ENCODE assay signal across 8 cellular contexts in genomic region chr18:34976899-34977786, GRCh38.
DNase-seq lines count a peak whose midpoint lies in the region; ATAC-seq, FAIRE-seq and TF ChIP-seq lines count a peak whose summit lies in the region.

No MANE protein-coding gene starts in this region.

- no peak overlapping the region for H3K27ac Mint-ChIP-seq in WTC11

- no peak overlapping the region for H3K27ac ChIP-seq in kidney (ENCODE audit: low read depth in 2 of 2, low read length in 2 of 2)

- no peaks in the 10 kb centered on the region for H3K9me3 ChIP-seq in kidney (ENCODE audit: control insufficient read depth in 1 of 2, low read length in 2 of 2)

- peaks cover 0 to 9% of the 10 kb centered on the region in 2 donors for H3K4me1 ChIP-seq in kidney (ENCODE audit: control insufficient read depth in 1 of 2, insufficient read depth in 1 of 2, low read depth in 1 of 2, low read length in 2 of 2)

- peak overlapping the region; percentile 82 for H3K4me3 Mint-ChIP-seq in WTC11

- no peak for TF ChIP-seq CTCF in WTC11 (IDR thresholded peaks at IDR 0.05)
- TF ChIP-seq CTCF in bronchial epithelial cell (IDR thresholded peaks at IDR 0.05; ENCODE audit: insufficient read depth, low read length, severe bottlenecking), result no peak
- TF ChIP-seq CTCF in kidney (IDR thresholded peaks at IDR 0.05; ENCODE audit: borderline replicate concordance, extremely low read depth, insufficient read depth), result no peak

- H3K4me1 Mint-ChIP-seq in WTC11, result peaks cover 23% of the 10 kb centered on the region

- peak; percentile 77 for ATAC-seq in GM18498 (IDR thresholded peaks at IDR 0.05; ENCODE audit: unreplicated experiment)
- ATAC-seq in HG02938 (IDR thresholded peaks at IDR 0.05; ENCODE audit: unreplicated experiment), result peak; percentile 66
- peak; percentile 78 for ATAC-seq in WTC11

- peaks cover 96% of the 10 kb centered on the region for H3K27me3 Mint-ChIP-seq in WTC11 (ENCODE audit: low read depth)

- H3K36me3 ChIP-seq in bronchial epithelial cell (ENCODE audit: control insufficient read depth, insufficient read depth, low read length), result no peaks in the 10 kb centered on the region
- H3K36me3 ChIP-seq in kidney (ENCODE audit: control insufficient read depth in 1 of 2, insufficient read depth in 2 of 2, low read length in 2 of 2), result no peaks in the 10 kb centered on the region

- CTCF ChIA-PET in WTC11 (lab: Charles Lee), result interaction anchor here (1.1 to 2.8 kb wide), 3 partner anchors 110 to 752 kb away, joined by 3 to 11 read pairs (median 3); partner anchors contain the start of gene NOL4

- H3K36me3 Mint-ChIP-seq in WTC11, result no peaks in the 10 kb centered on the region

- intact Hi-C loops in kidney (cut with DNase I), result no loop called here

- H3K9me3 Mint-ChIP-seq in WTC11, result no peaks in the 10 kb centered on the region

- DNase-seq in NCI-H187 treated with DMSO at 0.1 percent for 48 hours (lab: John Stamatoyannopoulos, UW) (peak; percentile 52), WTC11 (ENCODE audit: low spot score) (peak; percentile 86), bronchial epithelial cell (ENCODE audit: low read depth) (no peak), kidney (peak; percentile 92), T1000 (lab: John Stamatoyannopoulos, UW) (no peak)
- DNase-seq in stimulated activated CD4-positive, alpha-beta T cell treated with anti-CD3 and anti-CD28 coated beads, Interleukin-15, amount 100 ng/mL, for 1 hour (ENCODE audit: low read depth in 1 of 2, low spot score in 1 of 2), result peak; percentile 55 to 68

- POLR2A ChIA-PET in WTC11 (lab: Charles Lee), result no interaction called here

- H3K9ac ChIP-seq in kidney (ENCODE audit: low read length in 2 of 2), result peak overlapping the region; percentile 29 to 76

- H3K27me3 ChIP-seq in bronchial epithelial cell (ENCODE audit: control insufficient read depth, insufficient read depth, low read length), result peaks cover 26% of the 10 kb centered on the region

- H3K4me3 ChIP-seq in bronchial epithelial cell (ENCODE audit: low read depth, low read length) (peak overlapping the region; percentile 32), kidney (ENCODE audit: low read length in 2 of 2) (peak overlapping the region; percentile 78)

- FAIRE-seq in bronchial epithelial cell (lab: Jason Lieb, UNC), result no peak
- no peak for FAIRE-seq in kidney (lab: Jason Lieb, UNC)

TF ChIP-seq in WTC11, 78 proteins besides CTCF, POLR2A, EP300 and RAD21 (continues in another document):
- TF ChIP-seq NFE2L1 (CRISPR knock-in tag; IDR thresholded peaks at IDR 0.05), result no peak
- TF ChIP-seq, protein P1, sequence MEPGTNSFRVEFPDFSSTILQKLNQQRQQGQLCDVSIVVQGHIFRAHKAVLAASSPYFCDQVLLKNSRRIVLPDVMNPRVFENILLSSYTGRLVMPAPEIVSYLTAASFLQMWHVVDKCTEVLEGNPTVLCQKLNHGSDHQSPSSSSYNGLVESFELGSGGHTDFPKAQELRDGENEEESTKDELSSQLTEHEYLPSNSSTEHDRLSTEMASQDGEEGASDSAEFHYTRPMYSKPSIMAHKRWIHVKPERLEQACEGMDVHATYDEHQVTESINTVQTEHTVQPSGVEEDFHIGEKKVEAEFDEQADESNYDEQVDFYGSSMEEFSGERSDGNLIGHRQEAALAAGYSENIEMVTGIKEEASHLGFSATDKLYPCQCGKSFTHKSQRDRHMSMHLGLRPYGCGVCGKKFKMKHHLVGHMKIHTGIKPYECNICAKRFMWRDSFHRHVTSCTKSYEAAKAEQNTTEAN (CRISPR knock-in tag; IDR thresholded peaks at IDR 0.05), result no peak
- TF ChIP-seq ESRRA (CRISPR knock-in tag; IDR thresholded peaks at IDR 0.05; ENCODE audit: borderline replicate concordance), result no peak
- TF ChIP-seq, protein P2, sequence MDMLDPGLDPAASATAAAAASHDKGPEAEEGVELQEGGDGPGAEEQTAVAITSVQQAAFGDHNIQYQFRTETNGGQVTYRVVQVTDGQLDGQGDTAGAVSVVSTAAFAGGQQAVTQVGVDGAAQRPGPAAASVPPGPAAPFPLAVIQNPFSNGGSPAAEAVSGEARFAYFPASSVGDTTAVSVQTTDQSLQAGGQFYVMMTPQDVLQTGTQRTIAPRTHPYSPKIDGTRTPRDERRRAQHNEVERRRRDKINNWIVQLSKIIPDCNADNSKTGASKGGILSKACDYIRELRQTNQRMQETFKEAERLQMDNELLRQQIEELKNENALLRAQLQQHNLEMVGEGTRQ (CRISPR knock-in tag; IDR thresholded peaks at IDR 0.05), result peak; percentile 93
- no peak for TF ChIP-seq AR (CRISPR knock-in tag; IDR thresholded peaks at IDR 0.05)
- TF ChIP-seq SMAD3 (CRISPR knock-in tag; IDR thresholded peaks at IDR 0.05; ENCODE audit: borderline replicate concordance), result no peak
- TF ChIP-seq MXD4 (CRISPR knock-in tag; IDR thresholded peaks at IDR 0.05; ENCODE audit: borderline replicate concordance), result no peak
- TF ChIP-seq HMGXB4 (CRISPR knock-in tag; IDR thresholded peaks at IDR 0.05), result peak; percentile 54; the same call in 1 of the 2 replicates
- TF ChIP-seq, protein P3, sequence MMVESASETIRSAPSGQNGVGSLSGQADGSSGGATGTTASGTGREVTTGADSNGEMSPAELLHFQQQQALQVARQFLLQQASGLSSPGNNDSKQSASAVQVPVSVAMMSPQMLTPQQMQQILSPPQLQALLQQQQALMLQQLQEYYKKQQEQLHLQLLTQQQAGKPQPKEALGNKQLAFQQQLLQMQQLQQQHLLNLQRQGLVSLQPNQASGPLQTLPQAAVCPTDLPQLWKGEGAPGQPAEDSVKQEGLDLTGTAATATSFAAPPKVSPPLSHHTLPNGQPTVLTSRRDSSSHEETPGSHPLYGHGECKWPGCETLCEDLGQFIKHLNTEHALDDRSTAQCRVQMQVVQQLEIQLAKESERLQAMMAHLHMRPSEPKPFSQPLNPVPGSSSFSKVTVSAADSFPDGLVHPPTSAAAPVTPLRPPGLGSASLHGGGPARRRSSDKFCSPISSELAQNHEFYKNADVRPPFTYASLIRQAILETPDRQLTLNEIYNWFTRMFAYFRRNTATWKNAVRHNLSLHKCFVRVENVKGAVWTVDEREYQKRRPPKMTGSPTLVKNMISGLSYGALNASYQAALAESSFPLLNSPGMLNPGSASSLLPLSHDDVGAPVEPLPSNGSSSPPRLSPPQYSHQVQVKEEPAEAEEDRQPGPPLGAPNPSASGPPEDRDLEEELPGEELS (CRISPR knock-in tag; IDR thresholded peaks at IDR 0.05), result no peak
- no peak for TF ChIP-seq GRHL2 (CRISPR knock-in tag; IDR thresholded peaks at IDR 0.05; ENCODE audit: insufficient replicate concordance, severe bottlenecking)
- TF ChIP-seq, protein P4, sequence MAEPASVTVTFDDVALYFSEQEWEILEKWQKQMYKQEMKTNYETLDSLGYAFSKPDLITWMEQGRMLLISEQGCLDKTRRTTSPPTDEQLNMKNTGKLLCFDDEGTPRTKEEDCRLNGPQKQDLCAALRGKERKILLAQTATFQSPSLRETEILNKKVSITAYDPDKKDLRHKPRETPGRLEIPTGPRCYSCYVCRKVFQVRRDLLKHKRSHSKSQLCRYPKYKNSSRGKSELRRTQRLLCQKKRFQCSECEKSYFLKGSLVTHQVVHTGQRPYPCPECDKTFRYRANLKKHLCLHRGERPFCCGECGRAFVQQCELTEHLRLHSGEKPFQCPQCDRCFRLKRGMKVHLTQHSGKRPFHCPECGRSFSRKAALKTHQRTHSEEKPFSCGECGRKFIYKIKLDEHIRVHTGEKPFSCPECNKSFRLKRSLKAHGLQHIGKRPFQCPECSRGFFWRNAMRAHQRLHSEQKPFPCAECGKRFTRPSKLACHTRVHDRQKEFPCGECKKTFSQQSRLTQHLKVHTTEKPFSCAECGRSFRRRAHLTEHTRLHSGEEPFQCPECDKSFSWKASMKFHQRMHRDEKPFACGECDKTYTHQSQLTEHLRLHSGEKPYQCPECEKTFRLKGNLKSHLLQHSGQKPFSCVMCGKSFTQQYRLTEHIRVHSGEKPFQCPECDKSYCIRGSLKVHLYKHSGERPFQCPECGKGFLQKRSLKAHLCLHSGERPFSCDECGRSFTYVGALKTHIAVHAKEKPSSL (CRISPR knock-in tag; conservative IDR thresholded peaks at IDR 0.05), result no peak
- TF ChIP-seq RELA (CRISPR knock-in tag; IDR thresholded peaks at IDR 0.05; ENCODE audit: borderline replicate concordance), result no peak
- TF ChIP-seq NFYB (CRISPR knock-in tag; conservative IDR thresholded peaks at IDR 0.05; ENCODE audit: low read depth), result no peak
- no peak for TF ChIP-seq ZNF396 (CRISPR knock-in tag; IDR thresholded peaks at IDR 0.05; ENCODE audit: borderline replicate concordance)
- no peak for TF ChIP-seq JAZF1 (CRISPR knock-in tag; IDR thresholded peaks at IDR 0.05)

Comparison
In these comparisons a context has a peak if more than half of its experiments do, and no peak if none do; other contexts are left out.
1. DNase-seq: peak in NCI-H187 treated with DMSO at 0.1 percent for 48 hours (single experiment), WTC11 (single experiment), kidney (single experiment) and stimulated activated CD4-positive, alpha-beta T cell treated with anti-CD3 and anti-CD28 coated beads, Interleukin-15, amount 100 ng/mL, for 1 hour (2 of 2); none in bronchial epithelial cell (single experiment) and T1000 (single experiment).
2. Peak in every context shown above with its lines, with median percentiles within 50 percentile points of each other: ATAC-seq.